Comparison of ENCODE assay signal across 1 cellular context in genomic region chr13:41053384-41053826, GRCh38.
TF ChIP-seq lines count a peak whose summit lies in the region.

No MANE protein-coding gene starts in this region.

TF ChIP-seq in GM12878, 131 proteins besides CTCF, POLR2A, EP300 and RAD21 (continued from another document and continues in another):
- TF ChIP-seq REST (IDR thresholded peaks at IDR 0.05; ENCODE audit: low read depth, low read length) (no peak), NKRF (conservative IDR thresholded peaks at IDR 0.05) (no peak), WRNIP1 (IDR thresholded peaks at IDR 0.05; ENCODE audit: borderline replicate concordance, low read depth, low read length) (no peak), TCF7 (IDR thresholded peaks at IDR 0.05; ENCODE audit: borderline replicate concordance) (no peak), STAT3 (IDR thresholded peaks at IDR 0.05; ENCODE audit: low read depth, low read length) (no peak), RCOR1 (conservative IDR thresholded peaks at IDR 0.05; ENCODE audit: low read depth, low read length) (no peak), YBX1 (IDR thresholded peaks at IDR 0.05) (no peak), EGR1 (IDR thresholded peaks at IDR 0.05; ENCODE audit: borderline replicate concordance in 1 of 2, low read depth in 2 of 2, low read length in 2 of 2) (no peak), HCFC1 (IDR thresholded peaks at IDR 0.05; ENCODE audit: low read length) (no peak), BRCA1 (IDR thresholded peaks at IDR 0.05; ENCODE audit: low read depth, low read length) (no peak), SMAD1 (IDR thresholded peaks at IDR 0.05; ENCODE audit: low read depth, partially characterized antibody) (no peak), ZNF24 (IDR thresholded peaks at IDR 0.05) (0 out of 2 replicates have a peak, but pooled peaks have one; percentile 39), TCF3 (IDR thresholded peaks at IDR 0.05; ENCODE audit: borderline replicate concordance, insufficient read depth, low read depth, low read length) (no peak), RFX5 (IDR thresholded peaks at IDR 0.05; ENCODE audit: low read depth, low read length) (no peak), BHLHE40 (IDR thresholded peaks at IDR 0.05; ENCODE audit: borderline replicate concordance in 1 of 2, low read depth in 2 of 2, low read length in 1 of 2) (peak; percentile 42 to 72; a peak in 3 of 4 replicates), IRF5 (IDR thresholded peaks at IDR 0.05; ENCODE audit: borderline replicate concordance) (no peak), SIX5 (IDR thresholded peaks at IDR 0.05; ENCODE audit: low read depth, low read length, severe bottlenecking) (no peak), ETV6 (conservative IDR thresholded peaks at IDR 0.05 in 1 of 2, IDR thresholded peaks at IDR 0.05 in 1 of 2; ENCODE audit: borderline replicate concordance in 1 of 2, low read depth in 1 of 2) (no peak), TARDBP (IDR thresholded peaks at IDR 0.05; ENCODE audit: borderline replicate concordance) (no peak), ZBED1 (IDR thresholded peaks at IDR 0.05; ENCODE audit: borderline replicate concordance) (no peak), POLR2AphosphoS2 (IDR thresholded peaks at IDR 0.05; ENCODE audit: low read depth, low read length) (no peak), ZNF384 (IDR thresholded peaks at IDR 0.05; ENCODE audit: borderline replicate concordance, low read depth, low read length) (0 out of 2 replicates have a peak, but pooled peaks have one; percentile 13), SRF (IDR thresholded peaks at IDR 0.05; ENCODE audit: low read depth in 2 of 2, low read length in 2 of 2) (no peak), NRF1 (conservative IDR thresholded peaks at IDR 0.05; ENCODE audit: low read depth, low read length) (no peak), HDAC2 (IDR thresholded peaks at IDR 0.05) (no peak), NFXL1 (IDR thresholded peaks at IDR 0.05; ENCODE audit: borderline replicate concordance) (no peak), TBL1XR1 (IDR thresholded peaks at IDR 0.05; ENCODE audit: low read depth, low read length) (0 out of 2 replicates have a peak, but pooled peaks have one; percentile 28), ATF7 (IDR thresholded peaks at IDR 0.05; ENCODE audit: low read depth) (peak; percentile 90), ZNF207 (IDR thresholded peaks at IDR 0.05; ENCODE audit: borderline replicate concordance) (no peak; the same call in 1 of the 2 replicates), EZH2 (IDR thresholded peaks at IDR 0.05; ENCODE audit: borderline replicate concordance, control insufficient read depth, low read depth, low read length) (no peak), USF2 (IDR thresholded peaks at IDR 0.05; ENCODE audit: borderline replicate concordance, low read depth, low read length) (no peak), PBX3 (IDR thresholded peaks at IDR 0.05; ENCODE audit: insufficient replicate concordance, low read depth, low read length) (no peak), ZNF687 (IDR thresholded peaks at IDR 0.05) (no peak), JUND (IDR thresholded peaks at IDR 0.05; ENCODE audit: low read depth, low read length) (0 out of 2 replicates have a peak, but pooled peaks have one; percentile 34), RAD51 (IDR thresholded peaks at IDR 0.05) (no peak), PML (IDR thresholded peaks at IDR 0.05; ENCODE audit: low read length) (no peak), CBX3 (IDR thresholded peaks at IDR 0.05; ENCODE audit: borderline replicate concordance, low read depth) (no peak), CHD2 (IDR thresholded peaks at IDR 0.05; ENCODE audit: borderline replicate concordance, low read depth, low read length) (no peak; the same call in 1 of the 2 replicates), KAT2A (conservative IDR thresholded peaks at IDR 0.05; ENCODE audit: control insufficient read depth, low read depth, low read length) (no peak), SUPT20H (IDR thresholded peaks at IDR 0.05; ENCODE audit: borderline replicate concordance, control insufficient read depth, low read depth, low read length) (no peak), ZZZ3 (IDR thresholded peaks at IDR 0.05; ENCODE audit: control insufficient read depth, insufficient read length, low read depth) (no peak), RBBP5 (conservative IDR thresholded peaks at IDR 0.05) (no peak), BMI1 (IDR thresholded peaks at IDR 0.05; ENCODE audit: borderline replicate concordance) (peak; percentile 64; the same call in 1 of the 2 replicates), ZSCAN29 (IDR thresholded peaks at IDR 0.05) (no peak), RELA (IDR thresholded peaks at IDR 0.05; ENCODE audit: borderline replicate concordance, partially characterized antibody) (no peak)
- TF ChIP-seq, protein P1, sequence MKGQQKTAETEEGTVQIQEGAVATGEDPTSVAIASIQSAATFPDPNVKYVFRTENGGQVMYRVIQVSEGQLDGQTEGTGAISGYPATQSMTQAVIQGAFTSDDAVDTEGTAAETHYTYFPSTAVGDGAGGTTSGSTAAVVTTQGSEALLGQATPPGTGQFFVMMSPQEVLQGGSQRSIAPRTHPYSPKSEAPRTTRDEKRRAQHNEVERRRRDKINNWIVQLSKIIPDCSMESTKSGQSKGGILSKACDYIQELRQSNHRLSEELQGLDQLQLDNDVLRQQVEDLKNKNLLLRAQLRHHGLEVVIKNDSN (IDR thresholded peaks at IDR 0.05; ENCODE audit: borderline replicate concordance, extremely low read length, insufficient read depth, low read depth, low read length), result no peak
- TF ChIP-seq, protein P2, sequence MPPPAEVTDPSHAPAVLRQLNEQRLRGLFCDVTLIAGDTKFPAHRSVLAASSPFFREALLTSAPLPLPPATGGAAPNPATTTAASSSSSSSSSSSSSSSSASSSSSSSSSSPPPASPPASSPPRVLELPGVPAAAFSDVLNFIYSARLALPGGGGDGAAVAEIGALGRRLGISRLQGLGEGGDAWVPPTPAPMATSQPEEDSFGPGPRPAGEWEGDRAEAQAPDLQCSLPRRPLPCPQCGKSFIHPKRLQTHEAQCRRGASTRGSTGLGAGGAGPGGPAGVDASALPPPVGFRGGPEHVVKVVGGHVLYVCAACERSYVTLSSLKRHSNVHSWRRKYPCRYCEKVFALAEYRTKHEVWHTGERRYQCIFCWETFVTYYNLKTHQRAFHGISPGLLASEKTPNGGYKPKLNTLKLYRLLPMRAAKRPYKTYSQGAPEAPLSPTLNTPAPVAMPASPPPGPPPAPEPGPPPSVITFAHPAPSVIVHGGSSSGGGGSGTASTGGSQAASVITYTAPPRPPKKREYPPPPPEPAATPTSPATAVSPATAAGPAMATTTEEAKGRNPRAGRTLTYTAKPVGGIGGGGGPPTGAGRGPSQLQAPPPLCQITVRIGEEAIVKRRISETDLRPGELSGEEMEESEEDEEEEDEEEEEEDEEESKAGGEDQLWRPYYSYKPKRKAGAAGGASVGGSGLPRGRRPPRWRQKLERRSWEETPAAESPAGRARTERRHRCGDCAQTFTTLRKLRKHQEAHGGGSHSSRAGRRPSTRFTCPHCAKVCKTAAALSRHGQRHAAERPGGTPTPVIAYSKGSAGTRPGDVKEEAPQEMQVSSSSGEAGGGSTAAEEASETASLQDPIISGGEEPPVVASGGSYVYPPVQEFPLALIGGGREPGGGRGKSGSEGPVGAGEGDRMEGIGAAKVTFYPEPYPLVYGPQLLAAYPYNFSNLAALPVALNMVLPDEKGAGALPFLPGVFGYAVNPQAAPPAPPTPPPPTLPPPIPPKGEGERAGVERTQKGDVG (CRISPR knock-in tag; IDR thresholded peaks at IDR 0.05), result no peak
